Comparison of ENCODE assay signal across 23 cellular contexts in the genomic region with DNA sequence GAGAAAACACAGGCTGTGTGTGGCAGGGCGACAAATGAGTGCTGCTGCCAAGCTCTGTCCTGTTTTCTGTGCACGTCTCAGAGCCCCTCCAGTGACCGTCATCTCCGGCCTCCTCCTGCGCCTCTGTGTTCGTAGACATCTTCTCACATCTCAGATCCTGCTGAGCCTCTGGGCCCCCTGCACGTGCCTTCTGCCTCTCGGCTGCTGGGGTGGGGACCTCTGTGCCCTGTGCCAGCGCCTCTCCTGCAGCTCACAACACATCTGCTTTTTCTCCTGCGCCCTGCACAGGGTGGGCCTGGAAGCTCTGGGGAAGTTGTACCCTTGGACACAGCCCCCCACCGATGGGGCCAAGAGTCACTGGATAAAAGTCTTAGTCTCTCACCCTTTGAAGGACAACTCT. TPM values are rescaled to one million over a fixed set of nuclear protein-coding genes. Genes with fewer than 3 reads are reported as not detected.
"Had no signal": no experiment of that assay in that cellular context is flagged by ENCODE, and none has a peak within 500 bp of the region (broad histone marks: within the 10 kb centered on the region; RNA-seq: fewer than 3 reads in every experiment).

No MANE protein-coding gene starts in this region.

- DNase-seq: Karpas-422, KG1, MG63, NCI-H1092, NCI-H1105 treated with DMSO at 0.1 percent for 48 hours, NCI-H1417 treated with DMSO at 0.1 percent for 48 hours, NCI-H146, NCI-H1694 treated with DMSO at 0.1 percent for 48 hours, NCI-H1930, NCI-H2081, NCI-H2107, NCI-H2227 treated with DMSO at 0.1 percent for 48 hours, NCI-H510A, NCI-H524 treated with DMSO at 0.1 percent for 48 hours, NCI-H69, NCI-H774, PC-3, SHP77, SK-N-SH had no signal

- H3K27ac ChIP-seq: HL-60, RWPE1 had no signal

- H3K27me3 ChIP-seq: MG63 had no signal

- H3K9me2 ChIP-seq: SK-N-SH had no signal

- H3K9ac ChIP-seq: SK-N-SH had no signal

- H3K9me3 ChIP-seq: MG63, SK-N-SH had no signal

- H3K36me3 ChIP-seq: MG63 had no signal

- H3K4me2 ChIP-seq: SK-N-SH had no signal

- H3K4me3 ChIP-seq: MG63 had no signal

- ATAC-seq: PC-3 had no signal

RNA-seq across cellular contexts. Expression of a gene that starts 2.4 kb away (rescaled TPM):
- total RNA-seq: OCI-LY7, PC-3 had no signal

RNA-seq across cellular contexts. Expression of a gene that starts 36.7 kb away (rescaled TPM):
- total RNA-seq: OCI-LY7, PC-3, SK-MEL-5 had no signal
- polyA plus RNA-seq: SK-N-SH had no signal
